25 cellular contexts compared by ENCODE assay signal in the genomic region with DNA sequence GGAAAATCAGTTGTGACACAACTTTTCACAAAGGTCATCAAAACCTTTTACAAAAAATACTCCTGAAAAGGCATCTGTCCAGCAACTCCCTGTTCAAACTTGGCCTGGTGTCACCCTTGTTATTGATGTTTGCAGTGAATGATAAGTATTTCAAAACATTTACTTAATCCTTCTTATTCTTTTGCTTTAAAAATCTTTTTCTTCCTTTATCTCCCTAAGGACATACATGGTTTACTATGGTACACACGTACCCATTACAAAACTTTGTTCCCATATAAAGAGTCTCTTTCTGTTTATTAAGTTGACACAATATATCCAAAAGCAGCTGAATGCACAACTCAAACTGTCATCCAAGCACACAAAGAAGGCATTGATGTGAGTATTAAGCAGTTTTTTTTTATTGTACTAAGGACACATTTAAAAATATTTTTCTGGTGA. TPM values are rescaled to one million over a fixed set of nuclear protein-coding genes. Genes with fewer than 3 reads are reported as not detected.
"Had no signal": no experiment of that assay in that cellular context is flagged by ENCODE, and none has a peak within 500 bp of the region (broad histone marks: within the 10 kb centered on the region; RNA-seq: fewer than 3 reads in every experiment).

No MANE protein-coding gene starts in this region.

- H3K36me3 ChIP-seq: esophagus muscularis mucosa, gastroesophageal sphincter, neutrophil, right atrium auricular region, stomach had no signal

- DNase-seq: effector memory CD8-positive, alpha-beta T cell; glutamatergic neuron; kidney; left cardiac atrium; left ventricle myocardium superior; mesendoderm; naive thymus-derived CD8-positive, alpha-beta T cell; posterior cingulate gyrus; stimulated activated CD4-positive, alpha-beta T cell treated with anti-CD3 and anti-CD28 coated beads, Interleukin-12 subunit alpha, Interleukin-12 subunit beta, amount 100 ng/mL, for 4 hours; stimulated activated naive CD4-positive, alpha-beta T cell; stomach; substantia nigra; trophoblast cell had no signal

- H3K27ac ChIP-seq: epithelial cell of prostate, esophagus muscularis mucosa, gastroesophageal sphincter, neutrophil, right atrium auricular region, stomach had no signal

- H3K4me3 ChIP-seq: esophagus muscularis mucosa, gastroesophageal sphincter, right atrium auricular region, stomach had no signal

- H3K27me3 ChIP-seq: esophagus muscularis mucosa, gastroesophageal sphincter, neutrophil, right atrium auricular region, stomach had no signal

- H3K4me1 ChIP-seq: esophagus muscularis mucosa, gastroesophageal sphincter, right atrium auricular region, stomach had no signal

- ATAC-seq: effector memory CD8-positive, alpha-beta T cell; gastroesophageal sphincter; left cardiac atrium; left ventricle myocardium superior; naive thymus-derived CD8-positive, alpha-beta T cell had no signal

- H3K9me3 ChIP-seq: neutrophil had no signal

- FAIRE-seq: kidney, small intestine had no signal

RNA-seq across cellular contexts. Expression of a gene that starts 17.5 kb away (rescaled TPM):
- total RNA-seq: esophagus muscularis mucosa; fibroblast of villous mesenchyme; left cardiac atrium; left ventricle myocardium superior; lung microvascular endothelial cell; mononuclear cell; naive thymus-derived CD8-positive, alpha-beta T cell; osteoblast; right atrium auricular region; urinary bladder had no signal
- polyA plus RNA-seq: naive thymus-derived CD8-positive, alpha-beta T cell; neural cell; urinary bladder had no signal

RNA-seq across cellular contexts. Expression of a gene that starts 57.8 kb away (rescaled TPM):
- total RNA-seq: esophagus muscularis mucosa; fibroblast of villous mesenchyme; gastroesophageal sphincter; left cardiac atrium; left ventricle myocardium superior; lung microvascular endothelial cell; mononuclear cell; naive thymus-derived CD8-positive, alpha-beta T cell; osteoblast; right atrium auricular region; urinary bladder had no signal
- polyA plus RNA-seq: naive thymus-derived CD8-positive, alpha-beta T cell; neural cell had no signal
